ENCODE assay signal across 1 cellular context in genomic region chr9:127756233-127756632, GRCh38.
TF ChIP-seq lines count a peak whose summit lies in the region.

No MANE protein-coding gene starts in this region.

TF ChIP-seq in K562, 482 proteins besides CTCF, POLR2A, EP300 and RAD21:
- TF ChIP-seq JUN (IDR thresholded peaks at IDR 0.05; ENCODE audit: borderline replicate concordance, low read depth, low read length) = no peak
- no peak for TF ChIP-seq JUN (CRISPR knock-in tag; IDR thresholded peaks at IDR 0.05; ENCODE audit: borderline replicate concordance)
- TF ChIP-seq ZFP36 (IDR thresholded peaks at IDR 0.05; ENCODE audit: low read depth, low read length, partially characterized antibody) = peak; percentile 70
- peak; percentile 68 for TF ChIP-seq RBM25 (IDR thresholded peaks at IDR 0.05; ENCODE audit: low read depth, low read length, severe bottlenecking)
